ENCODE assay signal across 8 cellular contexts in genomic region chr19:12495002-12495802, GRCh38. TPM values are rescaled to one million over a fixed set of nuclear protein-coding genes. Genes with fewer than 3 reads are reported as not detected.
DNase-seq lines count a peak whose midpoint lies in the region; ATAC-seq, FAIRE-seq and TF ChIP-seq lines count a peak whose summit lies in the region.

No MANE protein-coding gene starts in this region.

- CTCF ChIA-PET in activated CD8-positive, alpha-beta memory T cell treated with anti-CD3 and anti-CD28 coated beads, Interleukin-2, amount 10 ng/mL, durations not matched to agents 7 days and 5 days (lab: Charles Lee), result interaction anchor here (0.7 to 2.7 kb wide), 16 partner anchors 11 to 531 kb away, joined by 3 to 10 read pairs (median 4); partner anchors contain the start of genes TRIR, ZNF20, ZNF442 and ZNF443
- CTCF ChIA-PET in H1 (lab: Charles Lee; ENCODE audit: partially characterized antibody), result interaction anchor here (0.6 to 4.1 kb wide), 12 partner anchors 9 to 999 kb away, joined by 3 to 24 read pairs (median 3); partner anchors contain the start of genes ZNF564 and ZNF709

- H2BK15ac ChIP-seq in H1 (ENCODE audit: low read length), result no peak overlapping the region

- peak overlapping the region; percentile 79 for H3K4me3 Mint-ChIP-seq in activated CD8-positive, alpha-beta memory T cell treated with anti-CD3 and anti-CD28 coated beads, Interleukin-2, amount 10 ng/mL, durations not matched to agents 7 days and 5 days
- peak overlapping the region; percentile 90 for H3K4me3 Mint-ChIP-seq in memory B cell

- POLR2A ChIA-PET in H1 (lab: Charles Lee; ENCODE audit: partially characterized antibody), result interaction anchor here (0.9 to 3.1 kb wide), 22 partner anchors 9 to 607 kb away, joined by 3 to 43 read pairs (median 4); partner anchors contain the start of genes DHPS, ZNF443, ZNF490 and ZNF563

- no peak overlapping the region for H3K23ac ChIP-seq in H1 (ENCODE audit: insufficient read length)

- H2AFZ ChIP-seq in H1 (ENCODE audit: low read length), result peak overlapping the region; percentile 92

- peak; percentile 76 for FAIRE-seq in H1 (lab: Jason Lieb, UNC)

- H2BK5ac ChIP-seq in H1 (ENCODE audit: low read depth, low read length), result peak overlapping the region; percentile 60

- peaks cover 5% of the 10 kb centered on the region for H3K9me3 Mint-ChIP-seq in activated CD8-positive, alpha-beta memory T cell treated with anti-CD3 and anti-CD28 coated beads, Interleukin-2, amount 10 ng/mL, durations not matched to agents 7 days and 5 days (ENCODE audit: low read depth)
- H3K9me3 Mint-ChIP-seq in memory B cell, result no peaks in the 10 kb centered on the region

- peak overlapping the region; percentile 35 for H4K5ac ChIP-seq in H1 (ENCODE audit: insufficient read length, low read depth, low read length)

- peak; percentile 91 for ATAC-seq in HG03342 (IDR thresholded peaks at IDR 0.05; ENCODE audit: unreplicated experiment)
- peak; percentile 100 for ATAC-seq in activated CD8-positive, alpha-beta memory T cell treated with anti-CD3 and anti-CD28 coated beads, Interleukin-2, amount 10 ng/mL, durations not matched to agents 7 days and 5 days
- peak; percentile 99 for ATAC-seq in memory B cell (ENCODE audit: low read depth)

- H3K27ac Mint-ChIP-seq in activated CD8-positive, alpha-beta memory T cell treated with anti-CD3 and anti-CD28 coated beads, Interleukin-2, amount 10 ng/mL, durations not matched to agents 7 days and 5 days, result peak overlapping the region; percentile 85
- peak overlapping the region; percentile 93 for H3K27ac Mint-ChIP-seq in memory B cell

- 7% methylated on average over 30 of the region's 51 CpGs; no CpG with 5 or more reads in 1 of the 2 experiments for WGBS in H1 (ENCODE audit: extremely low coverage in 1 of 2, insufficient coverage in 1 of 2, insufficient read length in 1 of 2, insufficient replicate concordance in 2 of 2, low coverage in 1 of 2, low lambda C conversion rate in 2 of 2, missing lambda C conversion rate in 1 of 2), 2 experiments

- peak in 1 of 2 experiments; percentile 48; a peak in 1 of 3 replicates for TF ChIP-seq EP300 in H1 (IDR thresholded peaks at IDR 0.05; ENCODE audit: borderline replicate concordance in 1 of 2, low read depth in 2 of 2, low read length in 2 of 2)

- TF ChIP-seq CTCF in H1 (IDR thresholded peaks at IDR 0.05; ENCODE audit: control extremely low read depth in 1 of 3, insufficient read depth in 1 of 3, low read depth in 1 of 3, low read length in 3 of 3), result peak; percentile 50 to 61 (median 60)

- peaks cover 14% of the 10 kb centered on the region for H3K4me1 Mint-ChIP-seq in activated CD8-positive, alpha-beta memory T cell treated with anti-CD3 and anti-CD28 coated beads, Interleukin-2, amount 10 ng/mL, durations not matched to agents 7 days and 5 days
- peaks cover 8% of the 10 kb centered on the region for H3K4me1 Mint-ChIP-seq in memory B cell

- H3K56ac ChIP-seq in H1 (replicated peaks; ENCODE audit: insufficient read length, low read depth, low read length), result peak overlapping the region; percentile 3

- no peak overlapping the region for H2AK5ac ChIP-seq in H1 (ENCODE audit: low read depth, low read length)

- H3K27ac ChIP-seq in H1 (ENCODE audit: low read depth, low read length), result peak overlapping the region; percentile 31; the same call in 1 of the 2 replicates

- no peak overlapping the region for H3K4ac ChIP-seq in H1 (replicated peaks; ENCODE audit: insufficient read length, low read depth, low read length)

- no peaks in the 10 kb centered on the region for H3K27me3 ChIP-seq in H1 (replicated peaks in 1 of 4; ENCODE audit: control insufficient read depth in 3 of 4, extremely low read depth in 1 of 4, insufficient read depth in 3 of 4, low read length in 3 of 4)

- peak overlapping the region; percentile 59 to 76 (median 72) for H3K9ac ChIP-seq in H1 (replicated peaks in 1 of 4; ENCODE audit: extremely low read depth in 1 of 4, low read depth in 3 of 4, low read length in 3 of 4)

- DNase-seq in NCI-H446 (lab: John Stamatoyannopoulos, UW) (peak; percentile 9 to 40), NCI-H446 treated with DMSO at 0.1 percent for 48 hours (lab: John Stamatoyannopoulos, UW) (no peak), NCI-H748 treated with DMSO at 0.1 percent for 48 hours (lab: John Stamatoyannopoulos, UW) (peak; percentile 85), H1 (ENCODE audit: low read depth in 1 of 2, low spot score in 2 of 2) (peak; percentile 83 to 92), memory B cell (ENCODE audit: low spot score in 2 of 2) (peak; percentile 77 to 84)
- peak; percentile 96 for DNase-seq in activated CD8-positive, alpha-beta memory T cell treated with anti-CD3 and anti-CD28 coated beads, Interleukin-2, amount 10 ng/mL, durations not matched to agents 7 days and 5 days
- DNase-seq in stimulated activated CD4-positive, alpha-beta T cell treated with anti-CD3 and anti-CD28 coated beads, TNF-alpha, amount 100 ng/mL, for 48 hours (ENCODE audit: low read depth in 3 of 3), result peak; percentile 91 to 95 (median 92)

- H3K14ac ChIP-seq in H1 (ENCODE audit: insufficient read length), result no peak overlapping the region

- H4K20me1 ChIP-seq in H1 (replicated peaks in 1 of 2; ENCODE audit: control insufficient read depth in 1 of 2, insufficient read depth in 2 of 2, low read length in 2 of 2), result no peaks in the 10 kb centered on the region

- no peaks in the 10 kb centered on the region; a peak in 1 of 7 replicates for H3K4me1 ChIP-seq in H1 (replicated peaks in 1 of 4; ENCODE audit: control insufficient read depth in 3 of 4, insufficient read depth in 4 of 4, low read length in 3 of 4)

- peak; percentile 31 to 48; a peak in 3 of 4 replicates for TF ChIP-seq RAD21 in H1 (IDR thresholded peaks at IDR 0.05 in 1 of 2, conservative IDR thresholded peaks at IDR 0.05 in 1 of 2; ENCODE audit: low read depth in 2 of 2, low read length in 2 of 2)

- H3K18ac ChIP-seq in H1 (ENCODE audit: extremely low read depth, low read length), result peak overlapping the region; percentile 78

- peak; percentile 70 to 89 for TF ChIP-seq POLR2A in H1 (IDR thresholded peaks at IDR 0.05; ENCODE audit: control extremely low read depth in 1 of 2, low read depth in 2 of 2, low read length in 2 of 2)

- no peaks in the 10 kb centered on the region for H3K79me2 ChIP-seq in H1 (ENCODE audit: control insufficient read depth in 1 of 2, insufficient read depth in 2 of 2, low read length in 2 of 2)

- no peaks in the 10 kb centered on the region; the same call in 1 of the 2 replicates for H3K23me2 ChIP-seq in H1 (ENCODE audit: low read depth, low read length)

- H3K9me3 ChIP-seq in H1 (ENCODE audit: insufficient read depth in 2 of 2, low read depth in 1 of 2, low read length in 1 of 2), result no peaks in the 10 kb centered on the region; a peak in 1 of 4 replicates

- no peaks in the 10 kb centered on the region for H3K27me3 Mint-ChIP-seq in activated CD8-positive, alpha-beta memory T cell treated with anti-CD3 and anti-CD28 coated beads, Interleukin-2, amount 10 ng/mL, durations not matched to agents 7 days and 5 days
- H3K27me3 Mint-ChIP-seq in memory B cell, result no peaks in the 10 kb centered on the region

- no peaks in the 10 kb centered on the region for H3K36me3 ChIP-seq in H1 (ENCODE audit: control insufficient read depth in 2 of 4, insufficient read depth in 4 of 4, low read length in 3 of 4)

- 0 out of 2 replicates have a peak overlapping the region, but pooled peaks have one; percentile 75 for H2BK20ac ChIP-seq in H1 (ENCODE audit: low read length)

- peak overlapping the region; percentile 45 to 71 (median 58) for H3K4me3 ChIP-seq in H1 (ENCODE audit: extremely low read depth in 1 of 4, insufficient read depth in 2 of 4, low read depth in 3 of 4, low read length in 4 of 4)

- peaks cover 7% of the 10 kb centered on the region for H3K36me3 Mint-ChIP-seq in activated CD8-positive, alpha-beta memory T cell treated with anti-CD3 and anti-CD28 coated beads, Interleukin-2, amount 10 ng/mL, durations not matched to agents 7 days and 5 days
- no peaks in the 10 kb centered on the region for H3K36me3 Mint-ChIP-seq in memory B cell

- no peak overlapping the region for H2BK12ac ChIP-seq in H1 (ENCODE audit: low read depth, low read length)

- no peaks in the 10 kb centered on the region for H3K79me1 ChIP-seq in H1 (ENCODE audit: low read depth, low read length)

- no peak overlapping the region for H2BK120ac ChIP-seq in H1 (replicated peaks; ENCODE audit: low read depth, low read length)

- H4K8ac ChIP-seq in H1 (ENCODE audit: extremely low read depth, insufficient read depth, low read length), result peak overlapping the region; percentile 95; the same call in 1 of the 2 replicates

- no peak overlapping the region for H4K91ac ChIP-seq in H1 (replicated peaks; ENCODE audit: insufficient read length, low read length)

- H3K4me2 ChIP-seq in H1 (ENCODE audit: insufficient read depth in 1 of 2, low read depth in 2 of 2, low read length in 2 of 2), result peak overlapping the region; percentile 55 to 77

RNA-seq across cellular contexts. Expression of gene ZNF709, which starts 10.6 kb away (rescaled TPM):
- 1 to 10 TPM; 1.4 to 1.9 TPM for total RNA-seq in activated CD8-positive, alpha-beta memory T cell treated with anti-CD3 and anti-CD28 coated beads, Interleukin-2, amount 10 ng/mL, durations not matched to agents 7 days and 5 days
- 2.0 and 2.2 TPM in 2 replicates for total RNA-seq in H1 (2021; fragmentation: NEBNext Ultra II Directional; extraction: Animal tissue kit (Norgen Biotek cat#: 25700))
- polyA plus RNA-seq in H1 (2011; rRNA removed), result 0.86 and 1.3 TPM in 2 replicates
- 0.83 TPM for polyA plus RNA-seq in H1 (2011; cell fraction: cytosol; rRNA removed)
- 0.83 TPM for polyA plus RNA-seq in H1 (2011; cell fraction: nucleus; rRNA removed)
- polyA plus RNA-seq in H1 (2012, experiment 1 of 2), result 0.43 to 0.97 TPM (median 0.75 TPM) in 4 replicates
- 0.17 TPM for polyA plus RNA-seq in H1 (2012, experiment 2 of 2)
- polyA plus RNA-seq in H1 (2013, experiment 1 of 2), result 0.65 TPM
- 0.81 TPM for polyA plus RNA-seq in H1 (2013, experiment 2 of 2)
- 2.2 and 4.1 TPM in 2 replicates for polyA minus RNA-seq in H1 (2011; rRNA and poly(A)+ RNA removed)
- polyA minus RNA-seq in H1 (2011; cell fraction: cytosol; rRNA and poly(A)+ RNA removed), result not detected
- 3.5 TPM for polyA minus RNA-seq in H1 (2011; cell fraction: nucleus; rRNA and poly(A)+ RNA removed)

RNA-seq across cellular contexts. Expression of gene ZNF443, which starts 54.4 kb away (rescaled TPM):
- 1 to 10 TPM; 3.7 to 4.3 TPM for total RNA-seq in activated CD8-positive, alpha-beta memory T cell treated with anti-CD3 and anti-CD28 coated beads, Interleukin-2, amount 10 ng/mL, durations not matched to agents 7 days and 5 days
- total RNA-seq in H1 (2021; fragmentation: NEBNext Ultra II Directional; extraction: Animal tissue kit (Norgen Biotek cat#: 25700)), result 7.8 and 9.2 TPM in 2 replicates
- polyA plus RNA-seq in H1 (2011; rRNA removed), result 0.74 and 1.4 TPM in 2 replicates
- 2.1 TPM for polyA plus RNA-seq in H1 (2011; cell fraction: cytosol; rRNA removed)
- 1.1 TPM for polyA plus RNA-seq in H1 (2011; cell fraction: nucleus; rRNA removed)
- 2.5 to 4.8 TPM (median 2.9 TPM) in 4 replicates for polyA plus RNA-seq in H1 (2012, experiment 1 of 2)
- 0.34 TPM for polyA plus RNA-seq in H1 (2012, experiment 2 of 2)
- 3.7 TPM for polyA plus RNA-seq in H1 (2013, experiment 1 of 2)
- 3.9 TPM for polyA plus RNA-seq in H1 (2013, experiment 2 of 2)
- polyA minus RNA-seq in H1 (2011; rRNA and poly(A)+ RNA removed), result 6.7 and 10.8 TPM in 2 replicates
- polyA minus RNA-seq in H1 (2011; cell fraction: cytosol; rRNA and poly(A)+ RNA removed), result 6.2 TPM
- polyA minus RNA-seq in H1 (2011; cell fraction: nucleus; rRNA and poly(A)+ RNA removed), result 11.8 TPM

RNA-seq across cellular contexts. Expression of gene ZNF564, which starts 56.1 kb away (rescaled TPM):
- 10 to 100 TPM in 1 of 2 experiments, 1 to 10 TPM in 1; 9.6 to 10.6 TPM for total RNA-seq in activated CD8-positive, alpha-beta memory T cell treated with anti-CD3 and anti-CD28 coated beads, Interleukin-2, amount 10 ng/mL, durations not matched to agents 7 days and 5 days
- total RNA-seq in H1 (2021; fragmentation: NEBNext Ultra II Directional; extraction: Animal tissue kit (Norgen Biotek cat#: 25700)), result 7.8 and 10.4 TPM in 2 replicates
- 0.89 and 0.91 TPM in 2 replicates for polyA plus RNA-seq in H1 (2011; rRNA removed)
- 1.8 TPM for polyA plus RNA-seq in H1 (2011; cell fraction: cytosol; rRNA removed)
- 2.8 TPM for polyA plus RNA-seq in H1 (2011; cell fraction: nucleus; rRNA removed)
- 2.1 to 3.1 TPM (median 2.2 TPM) in 4 replicates for polyA plus RNA-seq in H1 (2012, experiment 1 of 2)
- 0.37 TPM for polyA plus RNA-seq in H1 (2012, experiment 2 of 2)
- polyA plus RNA-seq in H1 (2013, experiment 1 of 2), result 2.8 TPM
- 2.5 TPM for polyA plus RNA-seq in H1 (2013, experiment 2 of 2)
- 5.0 and 10.0 TPM in 2 replicates for polyA minus RNA-seq in H1 (2011; rRNA and poly(A)+ RNA removed)
- 5.6 TPM for polyA minus RNA-seq in H1 (2011; cell fraction: cytosol; rRNA and poly(A)+ RNA removed)
- polyA minus RNA-seq in H1 (2011; cell fraction: nucleus; rRNA and poly(A)+ RNA removed), result 21.2 TPM
